Comparison of ENCODE assay signal across 12 cellular contexts in genomic region chr6:168201383-168201782, GRCh38.
DNase-seq lines count a peak whose midpoint lies in the region; ATAC-seq and TF ChIP-seq lines count a peak whose summit lies in the region.
"Had no signal": no experiment of that assay in that cellular context is flagged by ENCODE, and none has a peak within 500 bp of the region (broad histone marks: within the 10 kb centered on the region; RNA-seq: fewer than 3 reads in every experiment).

No MANE protein-coding gene starts in this region.

- H2AK5ac ChIP-seq in H9 (ENCODE audit: insufficient read length, low read length), result no peak overlapping the region

- no peak overlapping the region for H2BK120ac ChIP-seq in H9 (ENCODE audit: low read depth, low read length, poor library complexity, severe bottlenecking)

- no peak overlapping the region for H2AFZ ChIP-seq in H9 (ENCODE audit: low read length)

- no peak overlapping the region for H4K8ac ChIP-seq in H9 (replicated peaks; ENCODE audit: insufficient read length, low read depth, low read length)

- H3K27me3 ChIP-seq in H9 (ENCODE audit: insufficient read depth, low read length), result no peaks in the 10 kb centered on the region
- H3K27me3 ChIP-seq in sigmoid colon, result no peaks in the 10 kb centered on the region
- no peaks in the 10 kb centered on the region for H3K27me3 ChIP-seq in gastroesophageal sphincter
- H3K27me3 ChIP-seq: brain microvascular endothelial cell had no signal

- H3K4me3 ChIP-seq in sigmoid colon (no peak overlapping the region), gastroesophageal sphincter (no peak overlapping the region)
- H3K4me3 ChIP-seq: skin epidermis had no signal

- H3K9me3 ChIP-seq in H9 (ENCODE audit: control insufficient read depth, low read depth, low read length), result no peaks in the 10 kb centered on the region
- H3K9me3 ChIP-seq in sigmoid colon, result no peaks in the 10 kb centered on the region
- H3K9me3 ChIP-seq in gastroesophageal sphincter, result peaks cover 0 to 5% (median 0%) of the 10 kb centered on the region in 3 donors

- H3K27ac ChIP-seq in H9 (ENCODE audit: insufficient read length, low read depth, low read length) (no peak overlapping the region), sigmoid colon (no peak overlapping the region), gastroesophageal sphincter (no peak overlapping the region)
- H3K27ac ChIP-seq: brain microvascular endothelial cell, skin epidermis had no signal

- TF ChIP-seq CTCF in H9 (conservative IDR thresholded peaks at IDR 0.05), result peak; percentile 71
- peak in 1 of 4 experiments; percentile 17 for TF ChIP-seq CTCF in sigmoid colon (IDR thresholded peaks at IDR 0.05)
- no peak for TF ChIP-seq CTCF in gastroesophageal sphincter (IDR thresholded peaks at IDR 0.05)

- H2BK12ac ChIP-seq in H9 (ENCODE audit: insufficient read length, low read depth, low read length), result no peak overlapping the region

- no peaks in the 10 kb centered on the region for H4K20me1 ChIP-seq in H9 (ENCODE audit: control insufficient read depth, insufficient read depth, insufficient read length)

- no CpG with 5 or more reads among the region's 7 CpGs for WGBS in H9 (ENCODE audit: extremely low coverage, insufficient read length, low lambda C conversion rate)
- WGBS in sigmoid colon, 2 donors, result 15 to 59% methylated on average over 7 of the region's 7 CpGs
- WGBS in gastroesophageal sphincter (ENCODE audit: low coverage in 1 of 2), 2 donors, result 40 to 80% methylated on average over 1 to 2 of the region's 7 CpGs

- peaks cover 0 to 9% of the 10 kb centered on the region in 2 experiments; a peak in 2 of 5 replicates for H3K9me3 Mint-ChIP-seq in H9
- H3K9me3 Mint-ChIP-seq: CD4-positive, alpha-beta T cell had no signal

- H3K36me3 ChIP-seq in sigmoid colon, result no peaks in the 10 kb centered on the region
- no peaks in the 10 kb centered on the region for H3K36me3 ChIP-seq in gastroesophageal sphincter
- H3K36me3 ChIP-seq: brain microvascular endothelial cell had no signal

- TF ChIP-seq EP300 in sigmoid colon (IDR thresholded peaks at IDR 0.05), result no peak
- no peak for TF ChIP-seq EP300 in gastroesophageal sphincter (IDR thresholded peaks at IDR 0.05)

- DNase-seq in H9 (peak; percentile 69), NCI-H774 (lab: John Stamatoyannopoulos, UW) (peak; percentile 69), iPS-NIHi11 (ENCODE audit: low spot score) (peak; percentile 68), sigmoid colon (peak; percentile 28), glomerular visceral epithelial cell (ENCODE audit: extremely low spot score) (no peak)
- DNase-seq: brain microvascular endothelial cell; CD4-positive, alpha-beta T cell; left cardiac atrium; SIG-M5 had no signal

- no peak overlapping the region for H2BK5ac ChIP-seq in H9 (ENCODE audit: insufficient read length, low read length)

- no peak overlapping the region for H3K23ac ChIP-seq in H9 (ENCODE audit: insufficient read length, low read depth, low read length)

- no peaks in the 10 kb centered on the region for H3K4me1 ChIP-seq in H9 (ENCODE audit: insufficient read depth, low read length)
- no peaks in the 10 kb centered on the region for H3K4me1 ChIP-seq in sigmoid colon
- no peaks in the 10 kb centered on the region for H3K4me1 ChIP-seq in gastroesophageal sphincter

- no peak overlapping the region for H3T11ph ChIP-seq in H9 (ENCODE audit: low read length)

- no peak overlapping the region for H4K91ac ChIP-seq in H9 (ENCODE audit: insufficient read length, low read depth, low read length)

- H3K4ac ChIP-seq in H9 (ENCODE audit: low read depth, low read length), result no peak overlapping the region

- H3K79me1 ChIP-seq in H9 (ENCODE audit: insufficient read depth, low read depth, low read length, poor library complexity, severe bottlenecking), result no peaks in the 10 kb centered on the region

- no peaks in the 10 kb centered on the region for H3K79me2 ChIP-seq in H9 (ENCODE audit: insufficient read depth, low read length)

- ATAC-seq in GM21515 (IDR thresholded peaks at IDR 0.05; ENCODE audit: unreplicated experiment) (no peak), gastroesophageal sphincter (no peak)
- ATAC-seq: left cardiac atrium had no signal

- no peaks in the 10 kb centered on the region; a peak in 1 of 7 replicates for H3K36me3 Mint-ChIP-seq in H9 (ENCODE audit: insufficient read depth in 1 of 3, low read depth in 3 of 3)

- H3K9ac ChIP-seq in H9 (ENCODE audit: extremely low read depth, insufficient read length, low read length), result no peak overlapping the region

- H3K27ac Mint-ChIP-seq in H9, result no peak overlapping the region
- H3K27ac Mint-ChIP-seq: CD4-positive, alpha-beta T cell had no signal

- H2BK15ac ChIP-seq in H9 (ENCODE audit: low read depth, low read length), result no peak overlapping the region

- H3K27me3 Mint-ChIP-seq in H9 (ENCODE audit: low read depth), result peaks cover 22% of the 10 kb centered on the region

- H3K4me3 Mint-ChIP-seq in H9, result no peak overlapping the region
- H3K4me3 Mint-ChIP-seq: CD4-positive, alpha-beta T cell had no signal

- no peak overlapping the region for H3K56ac ChIP-seq in H9 (ENCODE audit: insufficient read length, low read depth, low read length)

- no peak overlapping the region for H3K4me2 ChIP-seq in H9 (ENCODE audit: insufficient read depth, insufficient read length, low read length)

- no peak overlapping the region for H2BK20ac ChIP-seq in H9 (ENCODE audit: low read depth, low read length, poor library complexity, severe bottlenecking)

- H3K18ac ChIP-seq in H9 (ENCODE audit: insufficient read length, low read depth, low read length), result no peak overlapping the region

- TF ChIP-seq POLR2A in sigmoid colon (IDR thresholded peaks at IDR 0.05) (no peak), gastroesophageal sphincter (IDR thresholded peaks at IDR 0.05) (no peak)

- H3K14ac ChIP-seq in H9 (ENCODE audit: insufficient read depth, low read length), result no peak overlapping the region

- intact Hi-C loops in sigmoid colon (cut with DNase I), result no loop called here

- H3K4me1 Mint-ChIP-seq in H9, result peaks cover 9 to 18% of the 10 kb centered on the region in 2 experiments

- H4K5ac ChIP-seq in H9 (ENCODE audit: insufficient read length, low read depth, low read length), result no peak overlapping the region

- H3K23me2 ChIP-seq in H9 (ENCODE audit: insufficient read length, low read depth, low read length, poor library complexity, severe bottlenecking), result peaks cover 2% of the 10 kb centered on the region
